In genomic region chr4:3725936-3726895, GRCh38 we compare ENCODE assay signal across 1 cellular context.
TF ChIP-seq lines count a peak whose summit lies in the region.

No MANE protein-coding gene starts in this region.

TF ChIP-seq in HEK293, 187 proteins besides CTCF, POLR2A, EP300 and RAD21 (continued from another document):
- TF ChIP-seq ZNF398 (tag by site-specific recombination; IDR thresholded peaks at IDR 0.05): no peak
- no peak for TF ChIP-seq ZNF580 (tag by site-specific recombination; IDR thresholded peaks at IDR 0.05)
- TF ChIP-seq ZNF596 (tag by site-specific recombination; IDR thresholded peaks at IDR 0.05): peak; percentile 90
- TF ChIP-seq ZNF629 (tag by site-specific recombination; IDR thresholded peaks at IDR 0.05): no peak
